In genomic region chr14:21475767-21476525, GRCh38 we compare ENCODE assay signal across 1 cellular context.
TF ChIP-seq lines count a peak whose summit lies in the region.

No MANE protein-coding gene starts in this region.

TF ChIP-seq in HCT116, 20 proteins besides CTCF, POLR2A, EP300 and RAD21 (continued from another document):
- TF ChIP-seq REST (IDR thresholded peaks at IDR 0.05; ENCODE audit: low read depth): no peak
- TF ChIP-seq EGR1 (IDR thresholded peaks at IDR 0.05; ENCODE audit: low read depth): no peak
- TF ChIP-seq SIN3A (IDR thresholded peaks at IDR 0.05; ENCODE audit: low read depth): no peak; the same call in 1 of the 2 replicates
- no peak for TF ChIP-seq POLR2AphosphoS5 (IDR thresholded peaks at IDR 0.05; ENCODE audit: low read depth, low read length)
- TF ChIP-seq TCF7L2 (IDR thresholded peaks at IDR 0.05; ENCODE audit: borderline replicate concordance, extremely low read depth, insufficient read depth, insufficient read length): no peak
- no peak for TF ChIP-seq ZNF274 (IDR thresholded peaks at IDR 0.05; ENCODE audit: low read depth, low read length)
- no peak for TF ChIP-seq ELF1 (IDR thresholded peaks at IDR 0.05; ENCODE audit: borderline replicate concordance, low read depth)
TF ChIP-seq in HCT116: peak in this region for 0.
